In the genomic region with DNA sequence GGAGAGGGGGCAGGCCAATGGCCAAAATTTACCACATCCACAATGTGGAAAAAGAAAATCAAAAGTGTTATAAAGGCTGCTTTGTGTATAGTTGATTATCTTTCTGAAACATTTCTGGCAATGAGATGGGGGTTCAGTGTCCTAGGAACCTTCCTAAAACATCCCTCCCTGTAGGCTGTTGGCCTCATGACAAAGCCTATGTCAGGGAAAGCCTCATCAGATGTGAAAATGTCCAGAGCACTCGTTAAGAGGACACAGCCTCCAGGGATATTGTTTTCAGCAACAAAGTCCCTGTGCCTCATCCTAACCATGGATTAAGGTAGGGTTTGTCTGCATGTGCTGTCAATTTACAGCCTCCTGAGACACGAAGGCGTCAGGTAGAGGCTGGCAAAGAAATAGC, we compare ENCODE assay signal across 1 cellular context.
TF ChIP-seq lines count a peak whose summit lies in the region.

No MANE protein-coding gene starts in this region.

TF ChIP-seq in IMR-90, 13 proteins besides CTCF, POLR2A, EP300 and RAD21:
- TF ChIP-seq RCOR1 (IDR thresholded peaks at IDR 0.05; ENCODE audit: insufficient replicate concordance, low read length) (no peak), BHLHE40 (IDR thresholded peaks at IDR 0.05; ENCODE audit: low read depth, low read length) (no peak), ELK1 (IDR thresholded peaks at IDR 0.05; ENCODE audit: borderline replicate concordance, low read depth, low read length) (no peak), MXI1 (IDR thresholded peaks at IDR 0.05; ENCODE audit: borderline replicate concordance, low read depth, low read length) (no peak), SMC3 (IDR thresholded peaks at IDR 0.05; ENCODE audit: low read depth, low read length) (no peak), RFX5 (IDR thresholded peaks at IDR 0.05; ENCODE audit: low read depth, low read length) (no peak), CEBPB (IDR thresholded peaks at IDR 0.05; ENCODE audit: low read depth, low read length) (no peak), FOS (IDR thresholded peaks at IDR 0.05; ENCODE audit: low read depth, low read length) (no peak), CHD1 (IDR thresholded peaks at IDR 0.05; ENCODE audit: low read depth, low read length) (no peak), NFE2L2 (IDR thresholded peaks at IDR 0.05; ENCODE audit: low read depth, low read length) (no peak), MAZ (IDR thresholded peaks at IDR 0.05; ENCODE audit: borderline replicate concordance, low read depth, low read length) (no peak)
- TF ChIP-seq, protein P1, sequence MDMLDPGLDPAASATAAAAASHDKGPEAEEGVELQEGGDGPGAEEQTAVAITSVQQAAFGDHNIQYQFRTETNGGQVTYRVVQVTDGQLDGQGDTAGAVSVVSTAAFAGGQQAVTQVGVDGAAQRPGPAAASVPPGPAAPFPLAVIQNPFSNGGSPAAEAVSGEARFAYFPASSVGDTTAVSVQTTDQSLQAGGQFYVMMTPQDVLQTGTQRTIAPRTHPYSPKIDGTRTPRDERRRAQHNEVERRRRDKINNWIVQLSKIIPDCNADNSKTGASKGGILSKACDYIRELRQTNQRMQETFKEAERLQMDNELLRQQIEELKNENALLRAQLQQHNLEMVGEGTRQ (IDR thresholded peaks at IDR 0.05; ENCODE audit: low read depth, low read length): no peak
